Comparison of ENCODE assay signal across 11 cellular contexts in genomic region chr5:74017786-74018211, GRCh38.
A peak's percentile ranks its signal among the peaks of the same experiment; 100 is the strongest.
DNase-seq lines count a peak whose midpoint lies in the region; TF ChIP-seq lines count a peak whose summit lies in the region.
"Had no signal": no experiment of that assay in that cellular context is flagged by ENCODE, and none has a peak within 500 bp of the region (broad histone marks: within the 10 kb centered on the region; RNA-seq: fewer than 3 reads in every experiment).

No MANE protein-coding gene starts in this region.

- H3K4me1 Mint-ChIP-seq in CD14-positive monocyte = no peaks in the 10 kb centered on the region
- no peaks in the 10 kb centered on the region for H3K4me1 Mint-ChIP-seq in endothelial cell (ENCODE audit: unreplicated experiment)
- H3K4me1 Mint-ChIP-seq in chondrocyte (ENCODE audit: low read depth) = no peaks in the 10 kb centered on the region
- H3K4me1 Mint-ChIP-seq: stimulated activated memory B cell treated with anti-CD40 and anti-IgM and Interleukin-4, amounts not matched to agents 10 μg/mL and 1 μg/mL and 100 μg/mL, for 72 hours had no signal

- H3K36me3 ChIP-seq in brain microvascular endothelial cell (replicated peaks) = no peaks in the 10 kb centered on the region
- H3K36me3 ChIP-seq: neutrophil had no signal

- H3K4me3 Mint-ChIP-seq in CD14-positive monocyte (no peak overlapping the region), endothelial cell (ENCODE audit: unreplicated experiment) (no peak overlapping the region), chondrocyte (ENCODE audit: unreplicated experiment) (no peak overlapping the region)
- H3K4me3 Mint-ChIP-seq: activated CD8-positive, alpha-beta T cell treated with anti-CD3 and anti-CD28 coated beads, Interleukin-2, amount 10 ng/mL, durations not matched to agents 7 days and 5 days; stimulated activated memory B cell treated with anti-CD40 and anti-IgM and Interleukin-4, amounts not matched to agents 10 μg/mL and 1 μg/mL and 100 μg/mL, for 72 hours had no signal

- intact Hi-C loops in CD14-positive monocyte (cut with micrococcal nuclease) = no loop called here

- H3K27ac Mint-ChIP-seq in CD14-positive monocyte (no peak overlapping the region), endothelial cell (ENCODE audit: unreplicated experiment) (no peak overlapping the region), chondrocyte (ENCODE audit: unreplicated experiment) (no peak overlapping the region)
- H3K27ac Mint-ChIP-seq: activated CD8-positive, alpha-beta T cell treated with anti-CD3 and anti-CD28 coated beads, Interleukin-2, amount 10 ng/mL, durations not matched to agents 7 days and 5 days; stimulated activated memory B cell treated with anti-CD40 and anti-IgM and Interleukin-4, amounts not matched to agents 10 μg/mL and 1 μg/mL and 100 μg/mL, for 72 hours had no signal

- TF ChIP-seq CTCF in brain microvascular endothelial cell (IDR thresholded peaks at IDR 0.05; ENCODE audit: low read depth, low read length, missing control alignments) (no peak), CD14-positive monocyte (IDR thresholded peaks at IDR 0.05) (no peak), endothelial cell (IDR thresholded peaks at IDR 0.05; ENCODE audit: unreplicated experiment) (no peak), GM10266 (IDR thresholded peaks at IDR 0.05; ENCODE audit: control insufficient read depth, insufficient read depth, low read depth, missing control alignments) (no peak), chondrocyte (IDR thresholded peaks at IDR 0.05) (no peak)

- H3K27ac ChIP-seq in brain microvascular endothelial cell = no peak overlapping the region
- H3K27ac ChIP-seq: neutrophil had no signal

- H3K9me3 Mint-ChIP-seq in CD14-positive monocyte (peaks cover 0 to 7% (median 0%) of the 10 kb centered on the region in 7 donors), endothelial cell (ENCODE audit: unreplicated experiment) (no peaks in the 10 kb centered on the region), chondrocyte (ENCODE audit: low read depth) (no peaks in the 10 kb centered on the region)

- H3K36me3 Mint-ChIP-seq in CD14-positive monocyte = no peaks in the 10 kb centered on the region
- H3K36me3 Mint-ChIP-seq in endothelial cell (ENCODE audit: low read depth, unreplicated experiment) = no peaks in the 10 kb centered on the region
- H3K36me3 Mint-ChIP-seq in chondrocyte (ENCODE audit: low read depth) = no peaks in the 10 kb centered on the region
- H3K36me3 Mint-ChIP-seq: stimulated activated memory B cell treated with anti-CD40 and anti-IgM and Interleukin-4, amounts not matched to agents 10 μg/mL and 1 μg/mL and 100 μg/mL, for 72 hours had no signal

- in situ Hi-C loops in brain microvascular endothelial cell (cut with HindIII; ENCODE audit: low pct_ligation_motif_present, low sequenced_read_pairs) = no loop called here

- peaks cover 0 to 12% (median 1%) of the 10 kb centered on the region in 3 donors for H3K27me3 Mint-ChIP-seq in CD14-positive monocyte (ENCODE audit: low read depth in 3 of 3)
- H3K27me3 Mint-ChIP-seq in endothelial cell (ENCODE audit: unreplicated experiment) = peaks cover 5% of the 10 kb centered on the region
- no peaks in the 10 kb centered on the region for H3K27me3 Mint-ChIP-seq in chondrocyte (ENCODE audit: low read depth)

- no peak overlapping the region for H3K4me3 ChIP-seq in brain microvascular endothelial cell (ENCODE audit: low read depth, low read length)

- DNase-seq in EH (ENCODE audit: low read depth) = peak; percentile 88
- DNase-seq in NCI-H2081 (lab: John Stamatoyannopoulos, UW) = peak; percentile 45 to 80
- DNase-seq in brain microvascular endothelial cell = peak; percentile 56
- DNase-seq in midbrain (lab: John Stamatoyannopoulos, UW) = peak; percentile 52
- no peak for DNase-seq in CD14-positive monocyte (ENCODE audit: low spot score)
- no peak for DNase-seq in endothelial cell (ENCODE audit: low spot score)
- no peak for DNase-seq in GM10266 (ENCODE audit: extremely low spot score)
- DNase-seq in chondrocyte (ENCODE audit: low spot score) = no peak
- DNase-seq: activated CD8-positive, alpha-beta T cell treated with anti-CD3 and anti-CD28 coated beads, Interleukin-2, amount 10 ng/mL, durations not matched to agents 7 days and 5 days had no signal

- no peaks in the 10 kb centered on the region for H3K27me3 ChIP-seq in brain microvascular endothelial cell (replicated peaks)
- H3K27me3 ChIP-seq: neutrophil had no signal

Comparison
In these comparisons a context has a peak if more than half of its experiments do, and no peak if none do; other contexts are left out.
1. DNase-seq: peak in EH (single experiment), NCI-H2081 (2 of 2), brain microvascular endothelial cell (single experiment) and midbrain (single experiment); none in CD14-positive monocyte (single experiment), endothelial cell (single experiment), GM10266 (single experiment) and chondrocyte (single experiment).